1 cellular context compared by ENCODE assay signal in genomic region chr19:18282021-18282787, GRCh38.
TF ChIP-seq lines count a peak whose summit lies in the region.

No MANE protein-coding gene starts in this region.

TF ChIP-seq in HepG2, 621 proteins besides CTCF, POLR2A, EP300 and RAD21 (continued from another document and continues in another):
- TF ChIP-seq PTBP1 (IDR thresholded peaks at IDR 0.05; ENCODE audit: low read depth, low read length, poor library complexity, severe bottlenecking): no peak
- TF ChIP-seq ZNF280D (CRISPR knock-in tag; IDR thresholded peaks at IDR 0.05): no peak; the same call in 1 of the 2 replicates
- 0 out of 2 replicates have a peak, but pooled peaks have one; percentile 68 for TF ChIP-seq ZNF30 (CRISPR knock-in tag; IDR thresholded peaks at IDR 0.05)
- TF ChIP-seq KDM3A (CRISPR knock-in tag; IDR thresholded peaks at IDR 0.05; ENCODE audit: low read depth): 0 out of 2 replicates have a peak, but pooled peaks have one; percentile 19
- TF ChIP-seq RFX3 (CRISPR knock-in tag; IDR thresholded peaks at IDR 0.05): no peak
- peak; percentile 28; the same call in 1 of the 2 replicates for TF ChIP-seq KDM5B (CRISPR knock-in tag; IDR thresholded peaks at IDR 0.05; ENCODE audit: borderline replicate concordance)
- no peak for TF ChIP-seq ZKSCAN5 (CRISPR knock-in tag; IDR thresholded peaks at IDR 0.05)
- no peak for TF ChIP-seq HHEX (CRISPR knock-in tag; IDR thresholded peaks at IDR 0.05)
- no peak for TF ChIP-seq ZNF329 (CRISPR knock-in tag; IDR thresholded peaks at IDR 0.05; ENCODE audit: low read depth)
- TF ChIP-seq FOXK2 (IDR thresholded peaks at IDR 0.05): no peak
- TF ChIP-seq MTA3 (CRISPR knock-in tag; IDR thresholded peaks at IDR 0.05): no peak
- peak; percentile 78; the same call in 1 of the 2 replicates for TF ChIP-seq IRF1 (CRISPR knock-in tag; IDR thresholded peaks at IDR 0.05; ENCODE audit: low read depth)
- TF ChIP-seq ZNF441 (CRISPR knock-in tag; IDR thresholded peaks at IDR 0.05; ENCODE audit: borderline replicate concordance): no peak
- TF ChIP-seq CAMTA2 (CRISPR knock-in tag; IDR thresholded peaks at IDR 0.05; ENCODE audit: borderline replicate concordance): no peak
- no peak for TF ChIP-seq ZNF639 (CRISPR knock-in tag; conservative IDR thresholded peaks at IDR 0.05)
- no peak for TF ChIP-seq TP53 (CRISPR knock-in tag; conservative IDR thresholded peaks at IDR 0.05)
- TF ChIP-seq ZBTB14 (CRISPR knock-in tag; IDR thresholded peaks at IDR 0.05): no peak
- TF ChIP-seq ZNF782 (CRISPR knock-in tag; IDR thresholded peaks at IDR 0.05; ENCODE audit: borderline replicate concordance): peak; percentile 83
- TF ChIP-seq ZKSCAN8 (CRISPR knock-in tag; IDR thresholded peaks at IDR 0.05; ENCODE audit: borderline replicate concordance): no peak
- 0 out of 2 replicates have a peak, but pooled peaks have one; percentile 13 for TF ChIP-seq SIN3A (IDR thresholded peaks at IDR 0.05; ENCODE audit: borderline replicate concordance, low read depth, low read length)
- TF ChIP-seq ZNF550 (CRISPR knock-in tag; IDR thresholded peaks at IDR 0.05; ENCODE audit: borderline replicate concordance): no peak
- no peak for TF ChIP-seq ZBTB44 (CRISPR knock-in tag; IDR thresholded peaks at IDR 0.05)
- TF ChIP-seq GPN1 (CRISPR knock-in tag; IDR thresholded peaks at IDR 0.05; ENCODE audit: borderline replicate concordance): no peak
- no peak for TF ChIP-seq ZBTB38 (CRISPR knock-in tag; IDR thresholded peaks at IDR 0.05)
- TF ChIP-seq ZNF780A (CRISPR knock-in tag; IDR thresholded peaks at IDR 0.05): no peak
- TF ChIP-seq DBP (CRISPR knock-in tag; IDR thresholded peaks at IDR 0.05; ENCODE audit: not compliant biosample characterization): no peak
- peak; percentile 18 for TF ChIP-seq UBTF (CRISPR knock-in tag; IDR thresholded peaks at IDR 0.05)
- no peak for TF ChIP-seq ZNF598 (CRISPR knock-in tag; IDR thresholded peaks at IDR 0.05; ENCODE audit: borderline replicate concordance)
- TF ChIP-seq HNRNPK (IDR thresholded peaks at IDR 0.05; ENCODE audit: low read depth, low read length, poor library complexity, severe bottlenecking): peak; percentile 4
- no peak for TF ChIP-seq WIZ (CRISPR knock-in tag; IDR thresholded peaks at IDR 0.05)
- no peak; the same call in 1 of the 2 replicates for TF ChIP-seq MEIS2 (CRISPR knock-in tag; IDR thresholded peaks at IDR 0.05)
- TF ChIP-seq ZFYVE20 (CRISPR knock-in tag; IDR thresholded peaks at IDR 0.05; ENCODE audit: borderline replicate concordance, low read depth): no peak
- no peak for TF ChIP-seq PAWR (CRISPR knock-in tag; IDR thresholded peaks at IDR 0.05; ENCODE audit: borderline replicate concordance)
- TF ChIP-seq ZNF496 (CRISPR knock-in tag; IDR thresholded peaks at IDR 0.05; ENCODE audit: insufficient replicate concordance): no peak
- TF ChIP-seq SMC3 (IDR thresholded peaks at IDR 0.05; ENCODE audit: low read length): no peak
- no peak for TF ChIP-seq ZEB1 (IDR thresholded peaks at IDR 0.05; ENCODE audit: insufficient replicate concordance, low read depth)
- no peak for TF ChIP-seq ZNF44 (CRISPR knock-in tag; IDR thresholded peaks at IDR 0.05)
- peak; percentile 80 for TF ChIP-seq ZNF407 (CRISPR knock-in tag; IDR thresholded peaks at IDR 0.05; ENCODE audit: not compliant biosample characterization)
- TF ChIP-seq FUBP1 (CRISPR knock-in tag; IDR thresholded peaks at IDR 0.05; ENCODE audit: borderline replicate concordance): no peak
